1 cellular context compared by ENCODE assay signal in genomic region chr15:99249270-99249817, GRCh38.
TF ChIP-seq lines count a peak whose summit lies in the region.

Gene TTC23 (minus strand): TSS chr15:99249581. CDS start chr15:99228712, 20,869 bp downstream.

TF ChIP-seq in A549, 52 proteins besides CTCF, POLR2A, EP300 and RAD21 (continued from another document):
- TF ChIP-seq BCL3 (IDR thresholded peaks at IDR 0.05) (0 out of 3 replicates have a peak, but pooled peaks have one; percentile 43), PBX3 (IDR thresholded peaks at IDR 0.05) (peak; percentile 91), MYC (IDR thresholded peaks at IDR 0.05; ENCODE audit: borderline replicate concordance, low read length) (no peak), SREBF2 (IDR thresholded peaks at IDR 0.05) (no peak), SMC3 (IDR thresholded peaks at IDR 0.05) (no peak), NR3C1 (IDR thresholded peaks at IDR 0.05) (no peak), NFE2L2 (conservative IDR thresholded peaks at IDR 0.05; ENCODE audit: low read length) (no peak), RFX5 (IDR thresholded peaks at IDR 0.05) (no peak), JUN (IDR thresholded peaks at IDR 0.05) (no peak), RCOR1 (IDR thresholded peaks at IDR 0.05; ENCODE audit: low read depth, low read length) (no peak), PHF8 (IDR thresholded peaks at IDR 0.05; ENCODE audit: borderline replicate concordance, low read depth) (0 out of 2 replicates have a peak, but pooled peaks have one; percentile 22), POLR2AphosphoS2 (conservative IDR thresholded peaks at IDR 0.05; ENCODE audit: low read length) (no peak), HDAC2 (IDR thresholded peaks at IDR 0.05) (no peak)
TF ChIP-seq in A549: peak in this region for 4.
